11 cellular contexts compared by ENCODE assay signal in the genomic region with DNA sequence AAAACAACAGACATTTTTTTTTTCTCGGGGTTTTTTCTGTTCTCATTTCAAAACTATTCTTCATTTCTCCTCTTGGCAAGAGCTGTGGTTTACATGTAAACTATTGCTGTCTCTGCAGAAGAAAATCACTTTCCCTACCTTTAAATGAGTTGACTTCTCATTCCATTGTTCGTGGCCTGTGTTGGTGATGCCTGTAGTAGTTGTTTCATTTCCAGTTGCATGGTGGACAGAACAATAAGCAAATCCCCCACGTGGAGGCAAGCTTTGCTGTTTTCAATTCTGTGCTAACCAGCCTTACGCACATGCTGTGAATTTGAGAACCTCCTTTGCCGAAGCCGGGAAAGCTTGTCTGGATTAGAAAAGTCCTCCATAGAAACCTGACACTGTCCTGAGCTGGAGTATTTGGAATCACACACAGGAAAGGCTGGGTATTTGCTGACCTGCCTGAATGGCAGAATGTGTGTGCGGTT. TPM values are rescaled to one million over a fixed set of nuclear protein-coding genes. Genes with fewer than 3 reads are reported as not detected.
A peak's percentile ranks its signal among the peaks of the same experiment; 100 is the strongest.
DNase-seq lines count a peak whose midpoint lies in the region; ATAC-seq and TF ChIP-seq lines count a peak whose summit lies in the region.
"Had no signal": no experiment of that assay in that cellular context is flagged by ENCODE, and none has a peak within 500 bp of the region (broad histone marks: within the 10 kb centered on the region; RNA-seq: fewer than 3 reads in every experiment).

No MANE protein-coding gene starts in this region.

- no peak overlapping the region for H4K5ac ChIP-seq in mesendoderm (ENCODE audit: low read length)

- no peak overlapping the region for H3K4me3 ChIP-seq in fibroblast of villous mesenchyme (ENCODE audit: low read depth, low read length)
- H3K4me3 ChIP-seq in mesendoderm (ENCODE audit: low read length), result no peak overlapping the region

- no peak overlapping the region for H3K56ac ChIP-seq in mesendoderm (ENCODE audit: low read length)

- H3K23ac ChIP-seq in mesendoderm (ENCODE audit: low read length), result no peak overlapping the region

- H2AK5ac ChIP-seq in mesendoderm (ENCODE audit: low read length), result no peak overlapping the region

- no peak overlapping the region for H2BK15ac ChIP-seq in mesendoderm (replicated peaks; ENCODE audit: low read depth)

- no peak overlapping the region for H4K8ac ChIP-seq in mesendoderm (ENCODE audit: low read depth, low read length)

- no CpG with 5 or more reads among the region's 7 CpGs for WGBS in mesendoderm (ENCODE audit: extremely low coverage, insufficient coverage, low lambda C conversion rate)

- H3K9ac ChIP-seq in mesendoderm (ENCODE audit: low read length), result no peak overlapping the region

- ATAC-seq in GM21723 (IDR thresholded peaks at IDR 0.05; ENCODE audit: unreplicated experiment), result peak; percentile 67
- ATAC-seq: sciatic nerve had no signal

- no peaks in the 10 kb centered on the region for H3K36me3 ChIP-seq in mesendoderm (ENCODE audit: control insufficient read depth, insufficient read depth, low read length)

- H2BK5ac ChIP-seq in mesendoderm (ENCODE audit: low read length), result no peak overlapping the region

- H3K79me1 ChIP-seq in mesendoderm (ENCODE audit: low read length), result no peaks in the 10 kb centered on the region

- H2BK120ac ChIP-seq in mesendoderm (ENCODE audit: low read depth, low read length), result no peak overlapping the region

- DNase-seq in COLO668 (lab: John Stamatoyannopoulos, UW; ENCODE audit: unreplicated experiment), result peak; percentile 21
- DNase-seq in NCI-H2107 (lab: John Stamatoyannopoulos, UW), result peak; percentile 85
- peak; percentile 22 for DNase-seq in fibroblast of villous mesenchyme (ENCODE audit: low read depth)
- DNase-seq in mesenteric fat pad (ENCODE audit: low spot score), result no peak
- no peak for DNase-seq in mesendoderm
- no peak for DNase-seq in activated CD4-positive, alpha-beta T cell treated with anti-CD3 and anti-CD28 coated beads for 4 hours
- no peak for DNase-seq in activated effector memory CD4-positive, alpha-beta T cell treated with Interleukin-2 at 50 U/mL for 16 hours
- DNase-seq: anterior cingulate cortex, NCI-H446 had no signal

- TF ChIP-seq CTCF in fibroblast of villous mesenchyme (IDR thresholded peaks at IDR 0.05; ENCODE audit: insufficient read depth, low read depth, low read length), result no peak

- no peak overlapping the region for H3K27ac ChIP-seq in mesendoderm (ENCODE audit: low read depth, low read length)

- no peak overlapping the region for H3K18ac ChIP-seq in mesendoderm (ENCODE audit: low read length)

- no peaks in the 10 kb centered on the region for H3K4me1 ChIP-seq in mesendoderm (ENCODE audit: control insufficient read depth, low read depth, low read length)

- no peak overlapping the region for H3K4me2 ChIP-seq in mesendoderm (ENCODE audit: low read length)

- no peak overlapping the region for H3K4ac ChIP-seq in mesendoderm (ENCODE audit: low read depth, low read length)

- H3K27me3 ChIP-seq in mesendoderm (ENCODE audit: insufficient read depth, low read length, poor library complexity), result no peaks in the 10 kb centered on the region

- H3K79me2 ChIP-seq in mesendoderm (ENCODE audit: control insufficient read depth, insufficient read depth, low read length), result no peaks in the 10 kb centered on the region

RNA-seq across cellular contexts. Expression of gene MAP3K7CL, which starts 26.2 kb away (rescaled TPM):
- total RNA-seq in fibroblast of villous mesenchyme (20.7 and 49.3 TPM in 2 replicates), mesenteric fat pad (3.9 TPM)
- 0.03 TPM for polyA plus RNA-seq in mesendoderm (2013, experiment 1 of 2)
- polyA plus RNA-seq in mesendoderm (2013, experiment 2 of 2), result 0.03 TPM

RNA-seq across cellular contexts. Expression of gene CCT8, which starts 30.8 kb away (rescaled TPM):
- total RNA-seq in fibroblast of villous mesenchyme (183 and 275 TPM in 2 replicates), mesenteric fat pad (116 TPM)
- polyA plus RNA-seq in mesendoderm (2013, experiment 1 of 2), result 356 TPM
- 349 TPM for polyA plus RNA-seq in mesendoderm (2013, experiment 2 of 2)

Comparison
In these comparisons a context has a peak if more than half of its experiments do, and no peak if none do; other contexts are left out.
1. DNase-seq: peak in COLO668 (single experiment), NCI-H2107 (single experiment) and fibroblast of villous mesenchyme (single experiment); none in mesenteric fat pad (single experiment), mesendoderm (single experiment), activated CD4-positive, alpha-beta T cell treated with anti-CD3 and anti-CD28 coated beads for 4 hours (0 of 2) and activated effector memory CD4-positive, alpha-beta T cell treated with Interleukin-2 at 50 U/mL for 16 hours (single experiment).